Comparison of ENCODE assay signal across 7 cellular contexts in the genomic region with DNA sequence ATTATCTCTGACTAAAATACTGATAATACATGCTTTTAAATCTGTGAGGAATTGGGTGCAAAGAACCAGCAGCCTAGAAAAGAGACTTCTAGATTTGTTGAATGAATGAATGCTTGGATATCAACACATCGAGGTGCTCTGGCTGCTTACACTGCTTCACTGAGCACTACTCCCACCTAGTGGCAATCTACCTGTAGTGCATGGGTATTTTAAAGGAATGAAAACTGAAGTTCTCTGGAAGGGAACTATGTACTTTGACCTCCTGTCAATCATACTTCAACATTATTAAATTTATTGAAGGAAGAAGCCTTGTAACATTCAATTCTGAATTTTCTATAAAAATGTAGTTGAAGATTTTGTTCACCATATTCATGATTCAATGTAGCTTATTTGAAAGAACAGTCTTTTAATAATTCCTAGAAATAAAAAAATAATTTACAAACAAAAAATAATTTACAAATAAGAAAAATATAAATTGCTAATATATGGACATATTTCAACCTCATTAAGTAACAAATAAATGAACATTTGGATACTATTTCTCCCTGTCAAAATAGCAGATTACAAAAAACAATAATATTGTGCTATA.
DNase-seq lines count a peak whose midpoint lies in the region; ATAC-seq and TF ChIP-seq lines count a peak whose summit lies in the region.

No MANE protein-coding gene starts in this region.

- no peak overlapping the region for H3K4me3 ChIP-seq in OCI-LY7 (ENCODE audit: low read depth, low read length, poor library complexity, severe bottlenecking)

- H3K4me2 ChIP-seq in OCI-LY7 (ENCODE audit: low read length) = no peak overlapping the region

- POLR2A ChIA-PET in GM10248 (lab: Yijun Ruan, JAX) = no interaction called here
- POLR2A ChIA-PET in OCI-LY7 (lab: Charles Lee) = interaction anchor here (1.0 to 1.2 kb wide), 2 partner anchors 324 to 560 kb away, joined by 3 to 4 read pairs; no protein-coding TSS in a partner anchor

- DNase-seq in GM10248 (ENCODE audit: extremely low spot score) (peak; percentile 54), HS-27A (ENCODE audit: low read depth) (peak; percentile 15), OCI-LY7 (ENCODE audit: low spot score) (peak; percentile 66), glomerular endothelial cell (ENCODE audit: extremely low read depth, low read depth, low spot score) (peak; percentile 50), renal cortical epithelial cell (ENCODE audit: low read depth) (peak; percentile 66)
- peak; percentile 26 for DNase-seq in activated naive CD4-positive, alpha-beta T cell treated with Interleukin-2 at 50 U/mL for 16 hours

- peak; percentile 93 for ATAC-seq in GM21447 (IDR thresholded peaks at IDR 0.05; ENCODE audit: unreplicated experiment)

- no peaks in the 10 kb centered on the region for H3K36me3 ChIP-seq in OCI-LY7 (ENCODE audit: insufficient read depth, low read length)

- no peaks in the 10 kb centered on the region for H3K9me2 ChIP-seq in OCI-LY7 (ENCODE audit: insufficient read depth, low read length)

- no peak overlapping the region for H3K27ac ChIP-seq in OCI-LY7 (ENCODE audit: low read depth, low read length, poor library complexity, severe bottlenecking)

- H3K4me1 ChIP-seq in OCI-LY7 (ENCODE audit: insufficient read depth, low read length, poor library complexity, severe bottlenecking) = no peaks in the 10 kb centered on the region

- CTCF ChIA-PET in GM10248 (lab: Yijun Ruan, JAX) (interaction anchor here (0.6 to 3.7 kb wide), 12 partner anchors 9 to 215 kb away, joined by 3 to 59 read pairs (median 3); no protein-coding TSS in a partner anchor), OCI-LY7 (lab: Charles Lee; ENCODE audit: unreplicated experiment) (no interaction called here)

- no TSS peak for BruUV-seq in OCI-LY7 (replicated peaks; lab: Mats Ljungman, UMichigan)

- H3K79me2 ChIP-seq in OCI-LY7 (ENCODE audit: insufficient read depth, low read depth, low read length) = no peaks in the 10 kb centered on the region

- no peaks in the 10 kb centered on the region for H4K20me1 ChIP-seq in OCI-LY7 (ENCODE audit: insufficient read depth, low read length)

- peak; percentile 80 for TF ChIP-seq CTCF in GM10248 (IDR thresholded peaks at IDR 0.05; ENCODE audit: control extremely low read depth, extremely low read depth, low read depth, missing control alignments)
- peak; percentile 96 for TF ChIP-seq CTCF in OCI-LY7 (conservative IDR thresholded peaks at IDR 0.05; ENCODE audit: low read length)

- H3K9me3 ChIP-seq in OCI-LY7 (ENCODE audit: low read length) = no peaks in the 10 kb centered on the region

- no peak overlapping the region for H2AFZ ChIP-seq in OCI-LY7 (ENCODE audit: low read length)

- intact Hi-C loops in OCI-LY7 (cut with micrococcal nuclease; ENCODE audit: unreplicated experiment) = loop anchor here (1.0 kb wide), 2 partner anchors 208 to 326 kb away; no protein-coding TSS in a partner anchor

Comparison
In these comparisons a context has a peak if more than half of its experiments do, and no peak if none do; other contexts are left out.
1. DNase-seq: peak in every context shown above with its lines; median percentile 66 in OCI-LY7; 66 in renal cortical epithelial cell; 54 in GM10248; 50 in glomerular endothelial cell; 26 in activated naive CD4-positive, alpha-beta T cell treated with Interleukin-2 at 50 U/mL for 16 hours; 15 in HS-27A.